In the genomic region with DNA sequence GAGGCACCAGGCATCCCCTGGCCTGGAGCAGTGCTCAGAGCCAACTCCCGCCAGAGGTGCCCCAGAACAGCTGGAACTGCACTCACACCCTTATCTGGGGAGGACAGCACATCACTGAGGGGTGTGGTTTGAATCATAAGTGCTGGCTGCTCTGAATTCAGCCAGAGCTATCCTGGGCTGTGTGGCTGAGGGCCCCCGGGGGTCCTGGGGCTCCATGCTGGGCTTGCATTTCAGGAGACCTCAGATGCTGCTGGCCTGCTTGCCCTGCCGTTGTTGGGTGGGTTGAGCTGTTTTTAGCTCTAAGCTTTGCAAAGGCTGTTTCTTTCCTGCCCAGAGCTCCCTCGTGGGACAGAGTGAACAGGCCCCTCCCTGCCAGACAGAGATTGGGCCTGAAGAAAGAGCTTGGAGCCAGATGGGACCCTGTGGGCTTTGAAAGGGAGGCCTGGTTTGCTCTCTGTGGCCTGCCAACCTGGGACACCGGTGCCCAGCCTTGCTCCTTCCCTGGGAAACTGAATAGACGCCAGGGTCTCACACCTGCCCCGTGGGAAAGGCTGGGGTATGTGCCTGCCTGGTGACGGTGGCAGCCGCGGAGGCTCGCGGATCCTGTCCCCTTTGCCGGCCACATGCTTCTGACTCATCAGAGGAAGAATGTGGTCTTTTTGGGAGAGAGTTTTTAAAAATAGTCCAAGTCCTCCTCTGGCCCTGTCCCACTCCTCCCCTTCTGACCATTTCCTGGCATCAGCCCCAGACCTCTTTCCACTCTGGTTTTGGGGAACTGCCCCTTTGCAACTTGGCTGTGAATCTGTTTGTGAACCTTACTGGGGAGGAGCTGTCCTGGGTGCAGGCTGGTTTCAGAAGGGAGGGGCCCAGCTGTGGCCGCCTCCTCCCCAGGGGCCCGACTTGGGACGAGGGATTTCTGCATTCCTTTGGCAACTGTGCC, we compare ENCODE assay signal across 8 cellular contexts. TPM values are rescaled to one million over a fixed set of nuclear protein-coding genes. Genes with fewer than 3 reads are reported as not detected.
DNase-seq lines count a peak whose midpoint lies in the region; ATAC-seq and TF ChIP-seq lines count a peak whose summit lies in the region.

No MANE protein-coding gene starts in this region.

- no peaks in the 10 kb centered on the region for H3K9me3 Mint-ChIP-seq in MCF 10A (ENCODE audit: unreplicated experiment)
- no peaks in the 10 kb centered on the region for H3K9me3 Mint-ChIP-seq in immature natural killer cell

- H3K4me3 Mint-ChIP-seq in MCF 10A (ENCODE audit: unreplicated experiment) (peak overlapping the region; percentile 15), immature natural killer cell (no peak overlapping the region)

- no TSS peak for BruUV-seq in MCF 10A (replicated peaks; lab: Mats Ljungman, UMichigan)

- intact Hi-C loops in MCF 10A (cut with micrococcal nuclease) = no loop called here

- no peak for TF ChIP-seq CTCF in MCF 10A (IDR thresholded peaks at IDR 0.05; ENCODE audit: unreplicated experiment)
- TF ChIP-seq CTCF in GM13976 (IDR thresholded peaks at IDR 0.05; ENCODE audit: borderline replicate concordance, control extremely low read depth, extremely low read depth, insufficient read depth, missing control alignments) = no peak

- H3K27me3 Mint-ChIP-seq in MCF 10A (ENCODE audit: insufficient read depth, unreplicated experiment) (no peaks in the 10 kb centered on the region), immature natural killer cell (ENCODE audit: low read depth in 3 of 3) (peaks cover 0 to 3% (median 2%) of the 10 kb centered on the region in 3 donors)

- H3K4me1 Mint-ChIP-seq in MCF 10A (ENCODE audit: insufficient read depth, unreplicated experiment) (peaks cover 23% of the 10 kb centered on the region), immature natural killer cell (no peaks in the 10 kb centered on the region)

- in situ Hi-C loops in GM13976 (cut with MboI; ENCODE audit: low sequenced_read_pairs, unreplicated experiment) = no loop called here

- POLR2A ChIA-PET in MCF 10A (lab: Yijun Ruan, JAX) = interaction anchor here (0.6 to 1.6 kb wide), 5 partner anchors 8 to 1764 kb away, joined by 3 to 9 read pairs (median 3); no protein-coding TSS in a partner anchor

- H3K27ac Mint-ChIP-seq in MCF 10A (ENCODE audit: low read depth, unreplicated experiment) = peak overlapping the region; percentile 93
- H3K27ac Mint-ChIP-seq in immature natural killer cell = no peak overlapping the region

- H3K36me3 Mint-ChIP-seq in MCF 10A (ENCODE audit: insufficient read depth, unreplicated experiment) = no peaks in the 10 kb centered on the region
- no peaks in the 10 kb centered on the region for H3K36me3 Mint-ChIP-seq in immature natural killer cell

- CTCF ChIA-PET in MCF 10A (lab: Yijun Ruan, JAX) = interaction anchor here (0.5 to 2.6 kb wide), 4 partner anchors 13 to 77 kb away, joined by 3 to 10 read pairs (median 4); no protein-coding TSS in a partner anchor

- ATAC-seq in stimulated activated naive CD8-positive, alpha-beta T cell treated with anti-CD3 and anti-CD28 coated beads, Interleukin-15, Interleukin-2, amounts not matched to agents 100 U/mL and 50 U/mL, for 24 hours = no peak

- DNase-seq in HT-29 (ENCODE audit: low spot score) (peak; percentile 54), MCF 10A (ENCODE audit: unreplicated experiment) (peak; percentile 87), kidney glomerular epithelial cell (lab: John Stamatoyannopoulos, UW) (peak; percentile 11), superior temporal gyrus (ENCODE audit: extremely low spot score) (peak; percentile 43), GM13976 (ENCODE audit: low spot score) (no peak), immature natural killer cell (no peak), mesenteric fat pad (ENCODE audit: low spot score) (no peak)
- no peak for DNase-seq in stimulated activated naive CD8-positive, alpha-beta T cell treated with anti-CD3 and anti-CD28 coated beads, Interleukin-15, Interleukin-2, amounts not matched to agents 100 U/mL and 50 U/mL, for 24 hours

RNA-seq across cellular contexts. Expression of gene ARHGEF10L, which starts 30.0 kb away (rescaled TPM):
- total RNA-seq in HT-29 (2014; rRNA removed; shearing (Covaris generic)) = 54.2 and 56.1 TPM in 2 replicates
- total RNA-seq in MCF 10A (2022) = 5.0 and 12.2 TPM in 2 replicates
- polyA plus RNA-seq in immature natural killer cell = under 1 TPM in 2 of 3 donors, not detected in 1; 0.17 to 0.20 TPM
- total RNA-seq in mesenteric fat pad = 37.0 TPM

Comparison
In these comparisons a context has a peak if more than half of its experiments do, and no peak if none do; other contexts are left out.
1. DNase-seq: peak in HT-29 (single experiment), MCF 10A (single experiment), kidney glomerular epithelial cell (single experiment) and superior temporal gyrus (single experiment); none in stimulated activated naive CD8-positive, alpha-beta T cell treated with anti-CD3 and anti-CD28 coated beads, Interleukin-15, Interleukin-2, amounts not matched to agents 100 U/mL and 50 U/mL, for 24 hours (single experiment), GM13976 (single experiment), immature natural killer cell (0 of 3) and mesenteric fat pad (single experiment).